ENCODE assay signal across 21 cellular contexts in genomic region chr11:112786196-112786595, GRCh38.
DNase-seq lines count a peak whose midpoint lies in the region; FAIRE-seq and TF ChIP-seq lines count a peak whose summit lies in the region.
"Had no signal": no experiment of that assay in that cellular context is flagged by ENCODE, and none has a peak within 500 bp of the region (broad histone marks: within the 10 kb centered on the region; RNA-seq: fewer than 3 reads in every experiment).

No MANE protein-coding gene starts in this region.

- no peak overlapping the region for H3K4me3 ChIP-seq in astrocyte (ENCODE audit: insufficient read depth, low read depth, low read length)
- H3K4me3 ChIP-seq in stomach smooth muscle (ENCODE audit: low read length in 2 of 2), result no peak overlapping the region
- H3K4me3 ChIP-seq: BLaER1 treated with 17β-estradiol and CSF1 and Interleukin-3, amounts not matched to agents 10 nM and 100 nM had no signal

- H3K4me1 ChIP-seq in astrocyte (ENCODE audit: insufficient read depth, low read length) (peaks cover 27% of the 10 kb centered on the region), stomach smooth muscle (ENCODE audit: control insufficient read depth, insufficient read depth, low read length) (peaks cover 28% of the 10 kb centered on the region)
- H3K4me1 ChIP-seq: BLaER1 treated with 17β-estradiol and CSF1 and Interleukin-3, amounts not matched to agents 10 nM and 100 nM; Caco-2 had no signal

- no peaks in the 10 kb centered on the region for H3K36me3 Mint-ChIP-seq in astrocyte (ENCODE audit: low read depth, unreplicated experiment)
- H3K36me3 Mint-ChIP-seq in mesothelial cell of epicardium, result no peaks in the 10 kb centered on the region
- H3K36me3 Mint-ChIP-seq in activated CD4-positive, alpha-beta T cell treated with anti-CD3 and anti-CD28 coated beads, Interleukin-2, amount 10 ng/mL, durations not matched to agents 24 days and 14 days (ENCODE audit: low read depth), result no peaks in the 10 kb centered on the region
- H3K36me3 Mint-ChIP-seq: CD4-positive, alpha-beta memory T cell had no signal

- H3K9me3 Mint-ChIP-seq in astrocyte (ENCODE audit: unreplicated experiment), result no peaks in the 10 kb centered on the region
- H3K9me3 Mint-ChIP-seq in mesothelial cell of epicardium, result no peaks in the 10 kb centered on the region
- no peaks in the 10 kb centered on the region for H3K9me3 Mint-ChIP-seq in activated CD4-positive, alpha-beta T cell treated with anti-CD3 and anti-CD28 coated beads, Interleukin-2, amount 10 ng/mL, durations not matched to agents 24 days and 14 days

- TF ChIP-seq CTCF in astrocyte (IDR thresholded peaks at IDR 0.05; ENCODE audit: insufficient read depth, low read depth, low read length), result no peak
- TF ChIP-seq CTCF in mesothelial cell of epicardium (IDR thresholded peaks at IDR 0.05; ENCODE audit: unreplicated experiment), result no peak

- H3K9ac ChIP-seq in astrocyte (ENCODE audit: low read length) (no peak overlapping the region), stomach smooth muscle (ENCODE audit: low read length in 2 of 2) (no peak overlapping the region)
- H3K9ac ChIP-seq: BLaER1 treated with 17β-estradiol and CSF1 and Interleukin-3, amounts not matched to agents 10 nM and 100 nM; KMS-11 had no signal

- peak overlapping the region; percentile 16 for H2AFZ ChIP-seq in astrocyte (ENCODE audit: low read depth, low read length)

- H3K27me3 ChIP-seq in astrocyte (ENCODE audit: insufficient read depth, low read length), result no peaks in the 10 kb centered on the region
- no peaks in the 10 kb centered on the region for H3K27me3 ChIP-seq in stomach smooth muscle (ENCODE audit: control insufficient read depth in 1 of 2, insufficient read depth in 2 of 2, low read length in 2 of 2)
- H3K27me3 ChIP-seq: BLaER1 treated with 17β-estradiol and CSF1 and Interleukin-3, amounts not matched to agents 10 nM and 100 nM; SJCRH30 had no signal

- H4K20me1 ChIP-seq in astrocyte (ENCODE audit: insufficient read depth, low read length), result no peaks in the 10 kb centered on the region
- H4K20me1 ChIP-seq: BLaER1 treated with 17β-estradiol and CSF1 and Interleukin-3, amounts not matched to agents 10 nM and 100 nM had no signal

- peaks cover 7% of the 10 kb centered on the region for H3K4me1 Mint-ChIP-seq in astrocyte (ENCODE audit: low read depth, unreplicated experiment)
- peaks cover 36% of the 10 kb centered on the region for H3K4me1 Mint-ChIP-seq in mesothelial cell of epicardium
- no peaks in the 10 kb centered on the region for H3K4me1 Mint-ChIP-seq in activated CD4-positive, alpha-beta T cell treated with anti-CD3 and anti-CD28 coated beads, Interleukin-2, amount 10 ng/mL, durations not matched to agents 24 days and 14 days

- H3K36me3 ChIP-seq in astrocyte (ENCODE audit: insufficient read depth, low read length) (no peaks in the 10 kb centered on the region), stomach smooth muscle (ENCODE audit: control insufficient read depth in 2 of 2, insufficient read depth in 2 of 2, low read length in 2 of 2) (no peaks in the 10 kb centered on the region)
- H3K36me3 ChIP-seq: BLaER1 treated with 17β-estradiol and CSF1 and Interleukin-3, amounts not matched to agents 10 nM and 100 nM; SJCRH30 had no signal

- H3K9me3 ChIP-seq in astrocyte (ENCODE audit: insufficient read depth, low read depth, low read length), result no peaks in the 10 kb centered on the region
- no peaks in the 10 kb centered on the region for H3K9me3 ChIP-seq in stomach smooth muscle (ENCODE audit: control insufficient read depth in 2 of 2, low read length in 2 of 2)
- H3K9me3 ChIP-seq: BLaER1 treated with 17β-estradiol and CSF1 and Interleukin-3, amounts not matched to agents 10 nM and 100 nM; Caco-2; SJCRH30 had no signal

- no peak for FAIRE-seq in astrocyte (lab: Jason Lieb, UNC)

- peak; percentile 11 for DNase-seq in activated CD8-positive, alpha-beta memory T cell treated with anti-CD3 and anti-CD28 coated beads for 24 hours
- DNase-seq in activated CD8-positive, alpha-beta memory T cell treated with anti-CD3 and anti-CD28 coated beads, Interleukin-2, amount 50 U/mL, for 48 hours, result no peak
- DNase-seq in astrocyte (ENCODE audit: low read depth), result no peak
- no peak for DNase-seq in mesothelial cell of epicardium (ENCODE audit: low spot score in 2 of 2, unreplicated experiment in 2 of 2)
- DNase-seq in activated CD4-positive, alpha-beta T cell treated with anti-CD3 and anti-CD28 coated beads for 4 hours, result no peak
- no peak for DNase-seq in HK-2 (ENCODE audit: unreplicated experiment)
- DNase-seq in activated CD4-positive, alpha-beta T cell treated with anti-CD3 and anti-CD28 coated beads, Interleukin-2, amount 10 ng/mL, durations not matched to agents 24 days and 14 days, result no peak
- DNase-seq: 8988T; Caco-2; CD4-positive, alpha-beta memory T cell; DMS 273 treated with DMSO at 0.1 percent for 48 hours; DMS79 treated with DMSO at 0.1 percent for 48 hours; NCI-H1694; NCI-H2081; NCI-H2171; NCI-H524 treated with DMSO at 0.1 percent for 48 hours; NCI-H82; SJCRH30 had no signal

- H3K79me2 ChIP-seq in astrocyte (ENCODE audit: insufficient read depth, low read length), result no peaks in the 10 kb centered on the region

- H3K27ac ChIP-seq in astrocyte (ENCODE audit: low read depth, low read length) (peak overlapping the region; percentile 63), stomach smooth muscle (ENCODE audit: low read length) (peak overlapping the region; percentile 18)
- H3K27ac ChIP-seq: BLaER1 treated with 17β-estradiol and CSF1 and Interleukin-3, amounts not matched to agents 10 nM and 100 nM; KMS-11 had no signal

- intact Hi-C loops in activated CD4-positive, alpha-beta T cell treated with anti-CD3 and anti-CD28 coated beads, Interleukin-2, amount 10 ng/mL, durations not matched to agents 24 days and 14 days (cut with micrococcal nuclease), result no loop called here

- peak overlapping the region; percentile 68 for H3K4me2 ChIP-seq in astrocyte (ENCODE audit: low read length)
- H3K4me2 ChIP-seq: KMS-11 had no signal

- H3K4me3 Mint-ChIP-seq in astrocyte (ENCODE audit: unreplicated experiment) (no peak overlapping the region), mesothelial cell of epicardium (no peak overlapping the region)
- no peak overlapping the region for H3K4me3 Mint-ChIP-seq in activated CD4-positive, alpha-beta T cell treated with anti-CD3 and anti-CD28 coated beads, Interleukin-2, amount 10 ng/mL, durations not matched to agents 24 days and 14 days
- H3K4me3 Mint-ChIP-seq: CD4-positive, alpha-beta memory T cell had no signal

- H3K27me3 Mint-ChIP-seq in astrocyte (ENCODE audit: low read depth, unreplicated experiment), result peaks cover 3% of the 10 kb centered on the region
- H3K27me3 Mint-ChIP-seq in mesothelial cell of epicardium (ENCODE audit: low read depth), result no peaks in the 10 kb centered on the region
- peaks cover 5% of the 10 kb centered on the region for H3K27me3 Mint-ChIP-seq in activated CD4-positive, alpha-beta T cell treated with anti-CD3 and anti-CD28 coated beads, Interleukin-2, amount 10 ng/mL, durations not matched to agents 24 days and 14 days

- H3K27ac Mint-ChIP-seq in astrocyte (ENCODE audit: unreplicated experiment) (no peak overlapping the region), mesothelial cell of epicardium (peak overlapping the region; percentile 67)
- H3K27ac Mint-ChIP-seq in activated CD4-positive, alpha-beta T cell treated with anti-CD3 and anti-CD28 coated beads, Interleukin-2, amount 10 ng/mL, durations not matched to agents 24 days and 14 days, result no peak overlapping the region
- H3K27ac Mint-ChIP-seq: CD4-positive, alpha-beta memory T cell had no signal
